ENCODE assay signal across 1 cellular context in genomic region chr3:195247086-195247862, GRCh38.
TF ChIP-seq lines count a peak whose summit lies in the region.

No MANE protein-coding gene starts in this region.

TF ChIP-seq in HepG2, 621 proteins besides CTCF, POLR2A, EP300 and RAD21:
- TF ChIP-seq ZNF280D (CRISPR knock-in tag; IDR thresholded peaks at IDR 0.05) (no peak), GFI1 (CRISPR knock-in tag; IDR thresholded peaks at IDR 0.05; ENCODE audit: borderline replicate concordance) (no peak), ZNF446 (CRISPR knock-in tag; IDR thresholded peaks at IDR 0.05) (no peak), FOXM1 (CRISPR knock-in tag; IDR thresholded peaks at IDR 0.05) (no peak), ZNF3 (CRISPR knock-in tag; IDR thresholded peaks at IDR 0.05) (no peak)
